In genomic region chr11:120517390-120518315, GRCh38 we compare ENCODE assay signal across 1 cellular context.
TF ChIP-seq lines count a peak whose summit lies in the region.

No MANE protein-coding gene starts in this region.

TF ChIP-seq in H1, 55 proteins besides CTCF, POLR2A, EP300 and RAD21 (continued from another document):
- TF ChIP-seq BACH1 (IDR thresholded peaks at IDR 0.05; ENCODE audit: low read length) (0 out of 2 replicates have a peak, but pooled peaks have one; percentile 42), JUND (IDR thresholded peaks at IDR 0.05; ENCODE audit: low read length) (peak; percentile 50; the same call in 1 of the 2 replicates), MAX (IDR thresholded peaks at IDR 0.05) (no peak), KDM4A (IDR thresholded peaks at IDR 0.05; ENCODE audit: low read depth, low read length, severe bottlenecking) (no peak), RNF2 (IDR thresholded peaks at IDR 0.05; ENCODE audit: borderline replicate concordance, low read depth, low read length, missing control alignments, poor library complexity, severe bottlenecking) (no peak), SP2 (IDR thresholded peaks at IDR 0.05; ENCODE audit: low read length) (no peak), CEBPB (IDR thresholded peaks at IDR 0.05; ENCODE audit: low read depth, low read length) (no peak), GABPA (IDR thresholded peaks at IDR 0.05; ENCODE audit: borderline replicate concordance, insufficient read depth, low read length) (no peak), CHD2 (IDR thresholded peaks at IDR 0.05; ENCODE audit: low read length) (no peak), ZNF274 (IDR thresholded peaks at IDR 0.05; ENCODE audit: borderline replicate concordance, extremely low read depth, low read length) (no peak), CBX8 (IDR thresholded peaks at IDR 0.05; ENCODE audit: borderline replicate concordance, low read depth, low read length) (no peak), CTBP2 (IDR thresholded peaks at IDR 0.05; ENCODE audit: borderline replicate concordance, insufficient read depth, insufficient read length, low read length) (no peak), SRF (IDR thresholded peaks at IDR 0.05; ENCODE audit: low read depth, low read length) (no peak), KDM1A (IDR thresholded peaks at IDR 0.05; ENCODE audit: borderline replicate concordance, low read length) (no peak)
